In the genomic region with DNA sequence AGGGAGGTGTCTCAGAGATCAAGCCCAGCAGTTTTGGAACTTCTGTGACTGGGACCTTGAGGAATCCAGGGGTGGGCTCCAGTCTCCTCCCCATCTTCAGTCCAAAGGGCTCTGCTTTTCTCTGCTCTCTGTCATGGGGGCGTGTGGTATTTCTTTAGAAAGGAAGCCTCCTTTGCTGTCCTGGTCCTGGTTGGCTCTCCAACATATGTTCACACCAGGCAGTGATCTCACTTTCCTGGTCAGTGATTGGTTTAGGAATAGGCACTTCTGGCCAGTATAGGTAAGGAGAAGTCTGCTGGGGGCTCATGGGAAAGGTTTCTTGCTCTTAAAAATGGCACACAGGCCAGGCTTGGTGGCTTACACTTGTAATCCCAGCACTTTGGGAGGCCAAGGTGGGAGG, we compare ENCODE assay signal across 16 cellular contexts.
DNase-seq lines count a peak whose midpoint lies in the region; ATAC-seq and TF ChIP-seq lines count a peak whose summit lies in the region.
"Had no signal": no experiment of that assay in that cellular context is flagged by ENCODE, and none has a peak within 500 bp of the region (broad histone marks: within the 10 kb centered on the region; RNA-seq: fewer than 3 reads in every experiment).

No MANE protein-coding gene starts in this region.

- no peak for ATAC-seq in upper lobe of right lung
- no peak for ATAC-seq in HG03108 (IDR thresholded peaks at IDR 0.05; ENCODE audit: unreplicated experiment)
- ATAC-seq: esophagus mucosa had no signal

- H4K20me1 ChIP-seq in mammary epithelial cell (ENCODE audit: insufficient read depth, low read length) = no peaks in the 10 kb centered on the region

- no peaks in the 10 kb centered on the region for H3K9me3 ChIP-seq in breast epithelium
- no peaks in the 10 kb centered on the region for H3K9me3 ChIP-seq in mammary epithelial cell (replicated peaks; ENCODE audit: insufficient read depth, low read length)
- H3K9me3 ChIP-seq in upper lobe of right lung = no peaks in the 10 kb centered on the region

- no peaks in the 10 kb centered on the region for H3K79me2 ChIP-seq in mammary epithelial cell (ENCODE audit: insufficient read depth, low read length)

- H3K27me3 ChIP-seq in breast epithelium (no peaks in the 10 kb centered on the region), mammary epithelial cell (ENCODE audit: insufficient read depth, low read length) (no peaks in the 10 kb centered on the region), rectal smooth muscle tissue (ENCODE audit: control insufficient read depth, insufficient read depth, low read length) (no peaks in the 10 kb centered on the region), upper lobe of right lung (peaks cover 12% of the 10 kb centered on the region)

- H3K4me3 ChIP-seq in breast epithelium = no peak overlapping the region
- no peak overlapping the region for H3K4me3 ChIP-seq in mammary epithelial cell (replicated peaks in 1 of 3; ENCODE audit: insufficient read depth in 1 of 3, low read depth in 2 of 3, low read length in 3 of 3)
- H3K4me3 ChIP-seq in rectal smooth muscle tissue (ENCODE audit: low read length) = no peak overlapping the region
- no peak overlapping the region for H3K4me3 ChIP-seq in upper lobe of right lung

- H3K4me1 ChIP-seq in breast epithelium (peaks cover 19 to 26% of the 10 kb centered on the region in 2 donors), mammary epithelial cell (ENCODE audit: insufficient read depth, low read length) (peaks cover 13% of the 10 kb centered on the region), rectal smooth muscle tissue (ENCODE audit: control insufficient read depth, insufficient read depth, low read length) (peaks cover 40% of the 10 kb centered on the region), upper lobe of right lung (peaks cover 47% of the 10 kb centered on the region)

- TF ChIP-seq POLR2A in breast epithelium (IDR thresholded peaks at IDR 0.05) = no peak

- H2AFZ ChIP-seq in mammary epithelial cell (ENCODE audit: low read depth, low read length) = no peak overlapping the region

- no peak overlapping the region for H3K4me2 ChIP-seq in mammary epithelial cell (ENCODE audit: insufficient read depth, low read depth, low read length)

- no TSS peak for BruUV-seq in mammary epithelial cell (replicated peaks; lab: Mats Ljungman, UMichigan)

- H3K36me3 ChIP-seq in breast epithelium = no peaks in the 10 kb centered on the region
- H3K36me3 ChIP-seq in mammary epithelial cell (ENCODE audit: insufficient read depth, low read length) = no peaks in the 10 kb centered on the region
- H3K36me3 ChIP-seq in rectal smooth muscle tissue (ENCODE audit: control insufficient read depth, insufficient read depth, low read length) = no peaks in the 10 kb centered on the region
- no peaks in the 10 kb centered on the region for H3K36me3 ChIP-seq in upper lobe of right lung

- H3K9ac ChIP-seq in mammary epithelial cell (ENCODE audit: insufficient read depth, low read length) (no peak overlapping the region), rectal smooth muscle tissue (ENCODE audit: low read length) (no peak overlapping the region)

- no peak for TF ChIP-seq CTCF in breast epithelium (IDR thresholded peaks at IDR 0.05)
- TF ChIP-seq CTCF in mammary epithelial cell (conservative IDR thresholded peaks at IDR 0.05 in 1 of 2, IDR thresholded peaks at IDR 0.05 in 1 of 2; ENCODE audit: extremely low read depth in 1 of 2, insufficient read depth in 1 of 2, low read depth in 1 of 2, low read length in 2 of 2) = no peak
- no peak for TF ChIP-seq CTCF in upper lobe of right lung (IDR thresholded peaks at IDR 0.05)

- in situ Hi-C loops in mammary epithelial cell (cut with MboI; ENCODE audit: low sequenced_read_pairs in 2 of 2) = no loop called here

- intact Hi-C loops in breast epithelium (cut with DNase I; ENCODE audit: low total_unique reads) (no loop called here), mammary epithelial cell (cut with micrococcal nuclease) (no loop called here), upper lobe of right lung (cut with DNase I) (no loop called here)

- CTCF ChIA-PET in mammary epithelial cell (lab: Charles Lee; ENCODE audit: low non-redundant PET) = no interaction called here

- H3K27ac ChIP-seq in breast epithelium (peak overlapping the region; percentile 90 to 95), mammary epithelial cell (ENCODE audit: insufficient read depth, low read depth, low read length) (no peak overlapping the region), rectal smooth muscle tissue (ENCODE audit: low read depth, low read length) (peak overlapping the region; percentile 78), upper lobe of right lung (peak overlapping the region; percentile 73)
- H3K27ac ChIP-seq: C4-2B had no signal

- DNase-seq in breast epithelium (ENCODE audit: low spot score in 2 of 2) (no peak), mammary epithelial cell (no peak), islet precursor cell (peak; percentile 45), upper lobe of right lung (no peak), DMS153 treated with DMSO at 0.1 percent for 48 hours (lab: John Stamatoyannopoulos, UW; ENCODE audit: unreplicated experiment) (no peak), cerebellar cortex (ENCODE audit: low spot score) (no peak)
- DNase-seq: activated naive CD4-positive, alpha-beta T cell; DMS79; NCI-H69; OCI-M1; posterior cingulate gyrus; T-helper 9 cell had no signal

- dilution Hi-C loops in mammary epithelial cell (cut with HindIII; ENCODE audit: low sequenced_read_pairs) = no loop called here

- 100% methylated on average over 1 of the region's 1 CpG for WGBS in mammary epithelial cell (ENCODE audit: low coverage, missing lambda C conversion rate)
